ENCODE assay signal across 8 cellular contexts in the genomic region with DNA sequence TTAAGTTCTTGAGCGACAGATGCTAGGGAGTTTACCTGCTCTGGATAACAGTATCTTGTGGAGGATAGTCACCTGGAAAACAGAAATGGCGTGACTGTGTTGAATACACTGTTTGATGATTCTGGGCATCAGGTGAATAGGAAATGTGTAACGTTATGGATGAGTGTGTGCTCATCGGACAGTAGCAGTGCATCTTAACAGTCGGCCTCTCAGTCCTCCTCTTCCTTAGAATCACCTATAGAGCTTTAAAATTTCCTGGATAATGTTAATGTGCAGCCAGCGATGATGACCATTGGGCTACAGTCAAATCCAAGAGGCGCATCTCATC.
DNase-seq lines count a peak whose midpoint lies in the region; ATAC-seq and TF ChIP-seq lines count a peak whose summit lies in the region.

No MANE protein-coding gene starts in this region.

- DNase-seq in H7 (no peak), lower leg skin (ENCODE audit: low spot score in 2 of 2) (no peak), mucosa of descending colon (no peak), adrenal gland (no peak), midbrain (lab: John Stamatoyannopoulos, UW) (no peak)
- no peak for DNase-seq in activated naive CD4-positive, alpha-beta T cell treated with anti-CD3 and anti-CD28 coated beads, Interleukin-2, amount 50 U/mL, for 72 hours (ENCODE audit: low spot score in 2 of 2)

- H3K27ac Mint-ChIP-seq in activated naive CD4-positive, alpha-beta T cell treated with anti-CD3 and anti-CD28 coated beads, Interleukin-2, amount 50 U/mL, for 72 hours: peak overlapping the region; percentile 81 to 88

- peak overlapping the region; percentile 68 for H3K4me3 ChIP-seq in H7 (ENCODE audit: insufficient read depth, low read depth, low read length)
- peak overlapping the region; percentile 47 for H3K4me3 ChIP-seq in lower leg skin (ENCODE audit: low read depth, poor library complexity, severe bottlenecking)
- no peak overlapping the region for H3K4me3 ChIP-seq in mucosa of descending colon
- peak overlapping the region in 1 of 4 donors; percentile 36 for H3K4me3 ChIP-seq in adrenal gland

- TF ChIP-seq CTCF in 22Rv1 (IDR thresholded peaks at IDR 0.05): peak; percentile 17
- no peak for TF ChIP-seq CTCF in lower leg skin (IDR thresholded peaks at IDR 0.05)
- no peak for TF ChIP-seq CTCF in mucosa of descending colon (IDR thresholded peaks at IDR 0.05)
- no peak for TF ChIP-seq CTCF in adrenal gland (IDR thresholded peaks at IDR 0.05)

- WGBS in lower leg skin, 2 donors: 38 to 41% methylated on average over 7 of the region's 7 CpGs
- WGBS in adrenal gland, 4 donors: 39 to 48% (median 41%) methylated on average over 7 of the region's 7 CpGs

- no peak for ATAC-seq in activated naive CD4-positive, alpha-beta T cell treated with anti-CD3 and anti-CD28 coated beads, Interleukin-2, amount 50 U/mL, for 72 hours
- ATAC-seq in GM19397 (IDR thresholded peaks at IDR 0.05; ENCODE audit: unreplicated experiment) (no peak), mucosa of descending colon (no peak)

- H3K4me1 ChIP-seq in mucosa of descending colon (ENCODE audit: low read depth): no peaks in the 10 kb centered on the region
- no peaks in the 10 kb centered on the region for H3K4me1 ChIP-seq in adrenal gland (replicated peaks in 1 of 2)

- H3K27me3 ChIP-seq in H7 (ENCODE audit: control insufficient read depth, insufficient read depth, low read length) (no peaks in the 10 kb centered on the region), adrenal gland (peaks cover 14% of the 10 kb centered on the region)

- no peaks in the 10 kb centered on the region for H3K9me3 ChIP-seq in mucosa of descending colon
- no peaks in the 10 kb centered on the region for H3K9me3 ChIP-seq in adrenal gland (replicated peaks in 1 of 3)

- H3K36me3 ChIP-seq in H7 (replicated peaks; ENCODE audit: control insufficient read depth, insufficient read depth, low read length): no peaks in the 10 kb centered on the region
- no peaks in the 10 kb centered on the region for H3K36me3 ChIP-seq in mucosa of descending colon (ENCODE audit: low read depth)
- H3K36me3 ChIP-seq in adrenal gland (replicated peaks in 1 of 2): no peaks in the 10 kb centered on the region

- TF ChIP-seq POLR2A in lower leg skin (IDR thresholded peaks at IDR 0.05): no peak
- no peak for TF ChIP-seq POLR2A in adrenal gland (IDR thresholded peaks at IDR 0.05)

- H3K27ac ChIP-seq in 22Rv1 (peak overlapping the region; percentile 92), adrenal gland (no peak overlapping the region)

- peaks cover 13 to 18% of the 10 kb centered on the region in 2 donors for H3K36me3 Mint-ChIP-seq in activated naive CD4-positive, alpha-beta T cell treated with anti-CD3 and anti-CD28 coated beads, Interleukin-2, amount 50 U/mL, for 72 hours

- intact Hi-C loops in lower leg skin (cut with DNase I; ENCODE audit: low total_unique reads) (no loop called here), mucosa of descending colon (cut with DNase I, micrococcal nuclease) (no loop called here), adrenal gland (cut with DNase I) (no loop called here)

- H3K9me3 Mint-ChIP-seq in activated naive CD4-positive, alpha-beta T cell treated with anti-CD3 and anti-CD28 coated beads, Interleukin-2, amount 50 U/mL, for 72 hours: peaks cover 0 to 5% of the 10 kb centered on the region in 2 donors
